25 cellular contexts compared by ENCODE assay signal in genomic region chr10:84339025-84339424, GRCh38.
"Had no signal": no experiment of that assay in that cellular context is flagged by ENCODE, and none has a peak within 500 bp of the region (broad histone marks: within the 10 kb centered on the region; RNA-seq: fewer than 3 reads in every experiment).

No MANE protein-coding gene starts in this region.

- DNase-seq: dermis blood vessel endothelial cell; effector memory CD4-positive, alpha-beta T cell; foreskin keratinocyte; heart left ventricle; left cardiac atrium; left lung; mesenchymal stem cell; mucosa of descending colon; naive B cell; nephron progenitor cell; nucleus accumbens; sigmoid colon; stimulated activated CD4-positive, alpha-beta T cell treated with anti-CD3 and anti-CD28 coated beads, Interleukin-2, amount 100 ng/mL, for 24 hours; stimulated activated CD4-positive, alpha-beta T cell treated with anti-CD3 and anti-CD28 coated beads, Interleukin-4, amount 100 ng/mL, for 24 hours; stimulated activated naive CD8-positive, alpha-beta T cell treated with anti-CD3 and anti-CD28 coated beads, Interleukin-15, Interleukin-2, amounts not matched to agents 100 U/mL and 50 U/mL, for 24 hours; substantia nigra; testis; tibial artery; upper lobe of left lung had no signal

- H3K27ac Mint-ChIP-seq: mesothelial cell of epicardium; naive B cell; nephron progenitor cell; stimulated activated memory B cell treated with anti-CD40 and anti-IgM and Interleukin-4, amounts not matched to agents 10 μg/mL and 1 μg/mL and 100 μg/mL, for 72 hours had no signal

- H3K27me3 Mint-ChIP-seq: naive B cell; stimulated activated memory B cell treated with anti-CD40 and anti-IgM and Interleukin-4, amounts not matched to agents 10 μg/mL and 1 μg/mL and 100 μg/mL, for 72 hours had no signal

- H3K36me3 Mint-ChIP-seq: naive B cell had no signal

- H3K4me3 Mint-ChIP-seq: mesothelial cell of epicardium; naive B cell; nephron progenitor cell; stimulated activated memory B cell treated with anti-CD40 and anti-IgM and Interleukin-4, amounts not matched to agents 10 μg/mL and 1 μg/mL and 100 μg/mL, for 72 hours had no signal

- ATAC-seq: foreskin keratinocyte; gastroesophageal sphincter; heart left ventricle; left cardiac atrium; left lung; mucosa of descending colon; stimulated activated memory B cell treated with anti-CD40 and anti-IgM and Interleukin-4, amounts not matched to agents 10 μg/mL and 1 μg/mL and 100 μg/mL, for 72 hours; stimulated activated naive CD8-positive, alpha-beta T cell treated with anti-CD3 and anti-CD28 coated beads, Interleukin-15, Interleukin-2, amounts not matched to agents 100 U/mL and 50 U/mL, for 24 hours had no signal

- FAIRE-seq: endothelial cell of umbilical vein, islet of Langerhans, urothelium cell line had no signal

- H3K9me3 Mint-ChIP-seq: mesothelial cell of epicardium; naive B cell; nephron progenitor cell; stimulated activated memory B cell treated with anti-CD40 and anti-IgM and Interleukin-4, amounts not matched to agents 10 μg/mL and 1 μg/mL and 100 μg/mL, for 72 hours had no signal
